8 cellular contexts compared by ENCODE assay signal in genomic region chr4:113684534-113685091, GRCh38.
DNase-seq lines count a peak whose midpoint lies in the region; ATAC-seq lines count a peak whose summit lies in the region.

No MANE protein-coding gene starts in this region.

- peaks cover 39 to 59% (median 52%) of the 10 kb centered on the region in 4 donors for H3K4me1 Mint-ChIP-seq in CD4-positive, CD25-positive, alpha-beta regulatory T cell

- H3K9me3 Mint-ChIP-seq in CD4-positive, CD25-positive, alpha-beta regulatory T cell, result peaks cover 0 to 7% (median 3%) of the 10 kb centered on the region in 7 donors

- ATAC-seq in CD4-positive, CD25-positive, alpha-beta regulatory T cell (ENCODE audit: low read depth in 2 of 2), result peak in 1 of 2 donors; percentile 32
- ATAC-seq in HG03432 (IDR thresholded peaks at IDR 0.05; ENCODE audit: unreplicated experiment) (peak; percentile 21), left cardiac atrium (peak; percentile 95), GM21360 (IDR thresholded peaks at IDR 0.05; ENCODE audit: unreplicated experiment) (no peak), GM19397 (IDR thresholded peaks at IDR 0.05; ENCODE audit: unreplicated experiment) (no peak)

- H3K27me3 ChIP-seq in CD4-positive, CD25-positive, alpha-beta regulatory T cell (ENCODE audit: control insufficient read depth, insufficient read depth, low read length), result no peaks in the 10 kb centered on the region
- H3K27me3 ChIP-seq in skeletal muscle tissue (ENCODE audit: control insufficient read depth in 3 of 3, insufficient read depth in 3 of 3, low read length in 3 of 3), result no peaks in the 10 kb centered on the region

- H3K27me3 Mint-ChIP-seq in CD4-positive, CD25-positive, alpha-beta regulatory T cell, result no peaks in the 10 kb centered on the region

- peak overlapping the region; percentile 75 to 94 (median 76) for H3K27ac Mint-ChIP-seq in CD4-positive, CD25-positive, alpha-beta regulatory T cell

- peak overlapping the region; percentile 48 for H3K4me3 ChIP-seq in CD4-positive, CD25-positive, alpha-beta regulatory T cell (ENCODE audit: low read depth, low read length)
- H3K4me3 ChIP-seq in skeletal muscle tissue (ENCODE audit: low read length in 3 of 3), result no peak overlapping the region

- H3K4me1 ChIP-seq in CD4-positive, CD25-positive, alpha-beta regulatory T cell (ENCODE audit: control insufficient read depth, insufficient read depth, low read length, poor library complexity, severe bottlenecking), result peaks cover 47% of the 10 kb centered on the region
- H3K4me1 ChIP-seq in skeletal muscle tissue (ENCODE audit: control insufficient read depth in 3 of 3, insufficient read depth in 3 of 3, low read length in 3 of 3), result peaks cover 16 to 28% (median 19%) of the 10 kb centered on the region in 3 donors

- peaks cover 3% of the 10 kb centered on the region for H3K36me3 ChIP-seq in CD4-positive, CD25-positive, alpha-beta regulatory T cell (ENCODE audit: control insufficient read depth, insufficient read depth, low read length)
- no peaks in the 10 kb centered on the region for H3K36me3 ChIP-seq in skeletal muscle tissue (ENCODE audit: control insufficient read depth in 3 of 3, insufficient read depth in 3 of 3, low read length in 3 of 3)

- intact Hi-C loops in left cardiac atrium (cut with DNase I), result loop anchor here in 1 of 2 donors (5.0 kb wide), 1 partner anchor 137 kb away; no protein-coding TSS in a partner anchor

- H3K9me3 ChIP-seq in CD4-positive, CD25-positive, alpha-beta regulatory T cell (ENCODE audit: control insufficient read depth in 2 of 2, low read length in 2 of 2), result peaks cover 0 to 4% of the 10 kb centered on the region in 2 experiments
- H3K9me3 ChIP-seq in skeletal muscle tissue (ENCODE audit: control insufficient read depth in 3 of 3, low read length in 3 of 3), result no peaks in the 10 kb centered on the region

- H3K4me3 Mint-ChIP-seq in CD4-positive, CD25-positive, alpha-beta regulatory T cell, result peak overlapping the region in 1 of 4 donors; percentile 23

- H3K36me3 Mint-ChIP-seq in CD4-positive, CD25-positive, alpha-beta regulatory T cell, result peaks cover 20% of the 10 kb centered on the region

- H3K27ac ChIP-seq in CD4-positive, CD25-positive, alpha-beta regulatory T cell (ENCODE audit: insufficient read depth, low read length, poor library complexity, severe bottlenecking), result peak overlapping the region; percentile 65
- H3K27ac ChIP-seq in skeletal muscle tissue (ENCODE audit: low read depth, low read length), result peak overlapping the region; percentile 85

- peak overlapping the region in 2 of 3 donors; percentile 7 to 42 for H3K9ac ChIP-seq in skeletal muscle tissue (ENCODE audit: low read depth in 1 of 3, low read length in 3 of 3)

- DNase-seq in CD4-positive, CD25-positive, alpha-beta regulatory T cell, result peak in 1 of 3 donors; percentile 68
- DNase-seq in activated naive CD4-positive, alpha-beta T cell treated with anti-CD3 and anti-CD28 coated beads, Interleukin-2, amount 50 U/mL, for 16 hours, result peak; percentile 26
- DNase-seq in left cardiac atrium, result peak; percentile 65
- DNase-seq in SKM-1 treated with dmso at 0.1 percent for 144 hours (lab: John Stamatoyannopoulos, UW; ENCODE audit: unreplicated experiment), result no peak

Comparison
In these comparisons a context has a peak if more than half of its experiments do, and no peak if none do; other contexts are left out.
1. ATAC-seq: peak in HG03432 (single experiment) and left cardiac atrium (2 of 2); none in GM21360 (single experiment) and GM19397 (single experiment).